ENCODE assay signal across 8 cellular contexts in genomic region chr11:61384271-61385242, GRCh38. TPM values are rescaled to one million over a fixed set of nuclear protein-coding genes. Genes with fewer than 3 reads are reported as not detected.
DNase-seq lines count a peak whose midpoint lies in the region; ATAC-seq and TF ChIP-seq lines count a peak whose summit lies in the region.

No MANE protein-coding gene starts in this region.

- BruUV-seq in HCT116 (replicated peaks; lab: Mats Ljungman, UMichigan), result no TSS peak

- 0 out of 2 replicates have a peak, but pooled peaks cover 2% of the 10 kb centered on the region for H3F3A ChIP-seq in SU-DHL-6 (ENCODE audit: insufficient read depth)

- DNase-seq in AML-193 (lab: John Stamatoyannopoulos, UW) (peak; percentile 22 to 29), HCT116 (ENCODE audit: low read depth, low spot score) (no peak), iPS-NIHi11 (ENCODE audit: low spot score) (peak; percentile 28), islet precursor cell (no peak), NCI-H345 treated with DMSO at 0.1 percent for 48 hours (lab: John Stamatoyannopoulos, UW; ENCODE audit: unreplicated experiment) (no peak)

- H3K9me2 ChIP-seq in HCT116 (ENCODE audit: insufficient read depth), result no peaks in the 10 kb centered on the region
- H3K9me2 ChIP-seq in SU-DHL-6 (replicated peaks; ENCODE audit: insufficient read depth, low read length), result no peaks in the 10 kb centered on the region

- TF ChIP-seq CTCF in HCT116 (IDR thresholded peaks at IDR 0.05 in 2 of 3, conservative IDR thresholded peaks at IDR 0.05 in 1 of 3; ENCODE audit: borderline replicate concordance in 1 of 3, insufficient read depth in 1 of 3, low read depth in 2 of 3, low read length in 2 of 3) (peak; percentile 3 to 32 (median 20); a peak in 2 of 6 replicates), SU-DHL-6 (IDR thresholded peaks at IDR 0.05; ENCODE audit: insufficient read depth, low read length, poor library complexity, severe bottlenecking) (no peak)

- H3K27me3 ChIP-seq in HCT116 (ENCODE audit: insufficient read depth, low read length) (no peaks in the 10 kb centered on the region), SU-DHL-6 (ENCODE audit: low read length) (no peaks in the 10 kb centered on the region)

- H3K4me1 ChIP-seq in HCT116 (ENCODE audit: control insufficient read depth in 1 of 2, insufficient read depth in 2 of 2, low read length in 2 of 2), result no peaks in the 10 kb centered on the region

- intact Hi-C loops in HCT116 (cut with micrococcal nuclease), result loop anchor here (1.0 to 10.0 kb wide), 5 partner anchors 48 to 610 kb away; no protein-coding TSS in a partner anchor

- POLR2A ChIA-PET in HCT116 (lab: Charles Lee), result interaction anchor here (0.8 to 3.0 kb wide), 5 partner anchors 17 to 53 kb away, joined by 3 to 14 read pairs (median 5); partner anchors contain the start of genes CYB561A3 and TMEM138

- no peak overlapping the region for H3K9ac ChIP-seq in HCT116 (ENCODE audit: low read length)
- no peak overlapping the region for H3K9ac ChIP-seq in SU-DHL-6 (ENCODE audit: low read length)

- no peaks in the 10 kb centered on the region for H3K79me2 ChIP-seq in HCT116 (ENCODE audit: insufficient read depth, low read length)
- H3K79me2 ChIP-seq in SU-DHL-6 (ENCODE audit: insufficient read depth, low read length), result no peaks in the 10 kb centered on the region

- TF ChIP-seq RAD21 in HCT116 (IDR thresholded peaks at IDR 0.05; ENCODE audit: low read depth), result peak; percentile 36

- H3K4me3 ChIP-seq in HCT116 (replicated peaks in 1 of 2; ENCODE audit: low read depth in 1 of 2, low read length in 2 of 2) (no peak overlapping the region), SU-DHL-6 (ENCODE audit: insufficient read depth, low read length, poor library complexity, severe bottlenecking) (no peak overlapping the region)

- no peak for TF ChIP-seq POLR2A in HCT116 (IDR thresholded peaks at IDR 0.05; ENCODE audit: borderline replicate concordance, extremely low read depth, insufficient read depth, insufficient read length)

- no peaks in the 10 kb centered on the region for H3K9me3 ChIP-seq in HCT116 (ENCODE audit: control insufficient read depth in 1 of 2, insufficient read depth in 1 of 2, low read depth in 1 of 2, low read length in 2 of 2)
- H3K9me3 ChIP-seq in SU-DHL-6 (ENCODE audit: insufficient read depth, low read length), result no peaks in the 10 kb centered on the region

- CTCF ChIA-PET in HCT116 (lab: Charles Lee), result interaction anchor here (0.8 to 6.5 kb wide), 8 partner anchors 10 to 554 kb away, joined by 3 to 120 read pairs (median 8); partner anchors contain the start of genes CPSF7, CYB561A3, SDHAF2 and TMEM138

- H3K4me2 ChIP-seq in HCT116 (ENCODE audit: low read length), result no peak overlapping the region
- H3K4me2 ChIP-seq in SU-DHL-6 (ENCODE audit: low read depth, low read length, poor library complexity, severe bottlenecking), result no peak overlapping the region

- ATAC-seq in HCT116 (peak; percentile 31; the same call in 1 of the 2 replicates), GM19324 (IDR thresholded peaks at IDR 0.05; ENCODE audit: low FRiP score, unreplicated experiment) (no peak)
- ATAC-seq in activated CD4-positive, CD25-positive, alpha-beta regulatory T cell treated with anti-CD3 and anti-CD28 coated beads, Interleukin-2, amount 50 U/mL, for 24 hours, result no peak

- H3K27ac ChIP-seq in HCT116 (ENCODE audit: low read depth, low read length) (no peak overlapping the region; the same call in 1 of the 2 replicates), SU-DHL-6 (ENCODE audit: low read depth, low read length) (0 out of 2 replicates have a peak overlapping the region, but pooled peaks have one; percentile 5)

- H4K20me1 ChIP-seq in HCT116 (ENCODE audit: insufficient read depth), result no peaks in the 10 kb centered on the region
- no peaks in the 10 kb centered on the region for H4K20me1 ChIP-seq in SU-DHL-6 (ENCODE audit: low read depth, low read length)

- H3K36me3 ChIP-seq in HCT116 (ENCODE audit: control insufficient read depth in 1 of 2, insufficient read depth in 2 of 2, low read length in 2 of 2), result no peaks in the 10 kb centered on the region
- no peaks in the 10 kb centered on the region for H3K36me3 ChIP-seq in SU-DHL-6 (ENCODE audit: low read length)

- RAD21 ChIA-PET in HCT116 (lab: Charles Lee; ENCODE audit: low non-redundant PET in 1 of 2, low total read pairs in 2 of 2, uncharacterized antibody in 2 of 2, unreplicated experiment in 2 of 2), result interaction anchor here (1.2 to 1.9 kb wide), 3 partner anchors 48 to 50 kb away, joined by 3 to 15 read pairs (median 14); no protein-coding TSS in a partner anchor

- H2AFZ ChIP-seq in HCT116 (ENCODE audit: low read depth, low read length, poor library complexity, severe bottlenecking) (no peak overlapping the region), SU-DHL-6 (ENCODE audit: low read depth, low read length, severe bottlenecking) (no peak overlapping the region)

TF ChIP-seq in HCT116, 20 proteins besides CTCF, POLR2A, EP300 and RAD21:
- TF ChIP-seq SRF (IDR thresholded peaks at IDR 0.05; ENCODE audit: low read depth) (no peak), ELF1 (IDR thresholded peaks at IDR 0.05; ENCODE audit: borderline replicate concordance, low read depth) (no peak), ATF3 (IDR thresholded peaks at IDR 0.05) (no peak), CBX3 (IDR thresholded peaks at IDR 0.05; ENCODE audit: low read depth) (no peak), MAX (IDR thresholded peaks at IDR 0.05) (no peak), ZNF274 (IDR thresholded peaks at IDR 0.05; ENCODE audit: low read depth, low read length) (no peak), YY1 (IDR thresholded peaks at IDR 0.05; ENCODE audit: extremely low read depth, insufficient replicate concordance, low read depth, low read length) (no peak), EZH2phosphoT487 (IDR thresholded peaks at IDR 0.05; ENCODE audit: borderline replicate concordance) (no peak), TCF7L2 (IDR thresholded peaks at IDR 0.05; ENCODE audit: borderline replicate concordance, extremely low read depth, insufficient read depth, insufficient read length) (no peak)

RNA-seq across cellular contexts. Expression of gene TMEM216, which starts 7.8 kb away (rescaled TPM):
- total RNA-seq in HCT116 (2021; ENCODE audit: unreplicated experiment), result 13.7 TPM
- polyA plus RNA-seq in HCT116 (2012), result 21.1 and 23.5 TPM in 2 replicates

RNA-seq across cellular contexts. Expression of gene TMEM138, which starts 22.4 kb away (rescaled TPM):
- 45.0 TPM for total RNA-seq in HCT116 (2021; ENCODE audit: unreplicated experiment)
- 25.5 and 37.8 TPM in 2 replicates for polyA plus RNA-seq in HCT116 (2012)

RNA-seq across cellular contexts. Expression of gene CYB561A3, which starts 22.9 kb away (rescaled TPM):
- 34.1 TPM for total RNA-seq in HCT116 (2021; ENCODE audit: unreplicated experiment)
- polyA plus RNA-seq in HCT116 (2012), result 20.8 and 21.6 TPM in 2 replicates

RNA-seq across cellular contexts. Expression of gene CPSF7, which starts 45.2 kb away (rescaled TPM):
- 110 TPM for total RNA-seq in HCT116 (2021; ENCODE audit: unreplicated experiment)
- 48.9 and 58.1 TPM in 2 replicates for polyA plus RNA-seq in HCT116 (2012)

RNA-seq across cellular contexts. Expression of gene SDHAF2, which starts 45.4 kb away (rescaled TPM):
- 34.0 TPM for total RNA-seq in HCT116 (2021; ENCODE audit: unreplicated experiment)
- polyA plus RNA-seq in HCT116 (2012), result 32.8 and 36.5 TPM in 2 replicates

Comparison
In these comparisons a context has a peak if more than half of its experiments do, and no peak if none do; other contexts are left out.
1. DNase-seq: peak in AML-193 (2 of 2) and iPS-NIHi11 (single experiment); none in HCT116 (single experiment), islet precursor cell (single experiment) and NCI-H345 treated with DMSO at 0.1 percent for 48 hours (single experiment).